In the genomic region with DNA sequence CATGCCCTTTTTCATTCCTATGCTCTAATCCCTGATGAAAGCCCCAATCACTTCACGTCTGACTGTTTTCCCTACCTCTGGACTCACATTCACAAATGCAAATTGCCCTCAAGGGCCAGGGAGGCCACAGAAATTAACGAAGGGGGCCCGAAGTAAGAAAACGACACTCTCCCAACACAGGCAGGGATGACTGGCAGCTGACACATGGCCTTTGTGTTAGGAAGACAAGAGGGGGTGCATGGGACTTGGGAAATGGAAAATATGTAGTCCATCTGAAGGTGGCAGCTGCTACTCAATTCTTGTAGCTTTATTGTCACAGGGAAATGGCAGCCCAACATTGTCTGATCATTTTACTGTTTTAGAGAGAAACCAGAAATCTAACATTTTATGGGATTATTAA, we compare ENCODE assay signal across 36 cellular contexts. TPM values are rescaled to one million over a fixed set of nuclear protein-coding genes. Genes with fewer than 3 reads are reported as not detected.
DNase-seq lines count a peak whose midpoint lies in the region; ATAC-seq, FAIRE-seq and TF ChIP-seq lines count a peak whose summit lies in the region.
"Had no signal": no experiment of that assay in that cellular context is flagged by ENCODE, and none has a peak within 500 bp of the region (broad histone marks: within the 10 kb centered on the region; RNA-seq: fewer than 3 reads in every experiment).

No MANE protein-coding gene starts in this region.

- H3K9ac ChIP-seq in H1 (replicated peaks in 1 of 4; ENCODE audit: extremely low read depth in 1 of 4, low read depth in 3 of 4, low read length in 3 of 4) = no peak overlapping the region

- no peak overlapping the region for H3K18ac ChIP-seq in H1 (ENCODE audit: extremely low read depth, low read length)

- H2AFZ ChIP-seq in H1 (ENCODE audit: low read length) = peak overlapping the region; percentile 84; the same call in 1 of the 2 replicates
- H2AFZ ChIP-seq: hepatocyte had no signal

- no peaks in the 10 kb centered on the region for H3K36me3 ChIP-seq in SJCRH30
- H3K36me3 ChIP-seq in H1 (ENCODE audit: control insufficient read depth in 2 of 4, insufficient read depth in 4 of 4, low read length in 3 of 4) = no peaks in the 10 kb centered on the region
- H3K36me3 ChIP-seq: adrenal gland, BE2C, colonic mucosa, MG63, pancreas, Peyer's patch had no signal

- no peak overlapping the region for H2BK15ac ChIP-seq in H1 (ENCODE audit: low read length)

- peaks cover 24% of the 10 kb centered on the region for H3K4me1 Mint-ChIP-seq in neural crest cell
- H3K4me1 Mint-ChIP-seq in activated CD4-positive, alpha-beta T cell treated with anti-CD3 and anti-CD28 coated beads for 36 hours = no peaks in the 10 kb centered on the region
- H3K4me1 Mint-ChIP-seq: naive thymus-derived CD8-positive, alpha-beta T cell; stimulated activated naive B cell treated with anti-CD40 and anti-IgM and Interleukin-4, amounts not matched to agents 10 μg/mL and 1 μg/mL and 100 μg/mL, for 72 hours had no signal

- TF ChIP-seq RAD21 in H1 (IDR thresholded peaks at IDR 0.05 in 1 of 2, conservative IDR thresholded peaks at IDR 0.05 in 1 of 2; ENCODE audit: low read depth in 2 of 2, low read length in 2 of 2) = no peak

- no peak for TF ChIP-seq POLR2A in H1 (IDR thresholded peaks at IDR 0.05; ENCODE audit: control extremely low read depth in 1 of 2, low read depth in 2 of 2, low read length in 2 of 2)

- H2BK20ac ChIP-seq in H1 (ENCODE audit: low read length) = no peak overlapping the region

- H3K56ac ChIP-seq in H1 (replicated peaks; ENCODE audit: insufficient read length, low read depth, low read length) = no peak overlapping the region

- CTCF ChIA-PET in H1 (lab: Charles Lee; ENCODE audit: partially characterized antibody) = interaction anchor here (0.9 to 2.6 kb wide), 9 partner anchors 10 to 307 kb away, joined by 3 to 29 read pairs (median 4); no protein-coding TSS in a partner anchor
- CTCF ChIA-PET in activated CD4-positive, alpha-beta T cell treated with anti-CD3 and anti-CD28 coated beads for 36 hours (lab: Charles Lee) = interaction anchor here (1.2 to 1.4 kb wide), 2 partner anchors 11 to 53 kb away, joined by 3 to 4 read pairs; no protein-coding TSS in a partner anchor

- H3K4me1 ChIP-seq in SJCRH30 (peaks cover 34% of the 10 kb centered on the region), H1 (replicated peaks in 1 of 4; ENCODE audit: control insufficient read depth in 3 of 4, insufficient read depth in 4 of 4, low read length in 3 of 4) (peaks cover 0 to 2% (median under 1%) of the 10 kb centered on the region in 4 experiments; a peak in 2 of 7 replicates)
- H3K4me1 ChIP-seq: BE2C, colonic mucosa, foreskin keratinocyte, pancreas, Peyer's patch had no signal

- FAIRE-seq in H1 (lab: Jason Lieb, UNC) = no peak
- FAIRE-seq: G401.6, pancreas had no signal

- intact Hi-C loops in activated CD4-positive, alpha-beta T cell treated with anti-CD3 and anti-CD28 coated beads for 36 hours (cut with DNase I, micrococcal nuclease) = no loop called here

- WGBS in H1 (ENCODE audit: extremely low coverage in 1 of 2, insufficient coverage in 1 of 2, insufficient read length in 1 of 2, insufficient replicate concordance in 2 of 2, low coverage in 1 of 2, low lambda C conversion rate in 2 of 2, missing lambda C conversion rate in 1 of 2), 2 experiments = 53% methylated on average over 4 of the region's 4 CpGs; no CpG with 5 or more reads in 1 of the 2 experiments

- no peak overlapping the region for H2AK5ac ChIP-seq in H1 (ENCODE audit: low read depth, low read length)

- no peak overlapping the region for H2BK5ac ChIP-seq in H1 (ENCODE audit: low read depth, low read length)

- no peak for TF ChIP-seq EP300 in H1 (IDR thresholded peaks at IDR 0.05; ENCODE audit: borderline replicate concordance in 1 of 2, low read depth in 2 of 2, low read length in 2 of 2)

- H4K91ac ChIP-seq in H1 (replicated peaks; ENCODE audit: insufficient read length, low read length) = no peak overlapping the region

- H3K23me2 ChIP-seq in H1 (ENCODE audit: low read depth, low read length) = no peaks in the 10 kb centered on the region

- H3K4me3 Mint-ChIP-seq in neural crest cell = no peak overlapping the region
- H3K4me3 Mint-ChIP-seq in activated CD4-positive, alpha-beta T cell treated with anti-CD3 and anti-CD28 coated beads for 36 hours = no peak overlapping the region
- H3K4me3 Mint-ChIP-seq: activated naive CD4-positive, alpha-beta T cell treated with anti-CD3 and anti-CD28 coated beads for 36 hours; activated T-cell treated with anti-CD3 and anti-CD28 coated beads, Interleukin-2, amount 50 U/mL, for 72 hours; effector memory CD8-positive, alpha-beta T cell; naive thymus-derived CD8-positive, alpha-beta T cell; stimulated activated naive B cell treated with anti-CD40 and anti-IgM and Interleukin-4, amounts not matched to agents 10 μg/mL and 1 μg/mL and 100 μg/mL, for 72 hours; type B pancreatic cell had no signal

- TF ChIP-seq CTCF in H1 (IDR thresholded peaks at IDR 0.05; ENCODE audit: control extremely low read depth in 1 of 3, insufficient read depth in 1 of 3, low read depth in 1 of 3, low read length in 3 of 3) (no peak), neural crest cell (conservative IDR thresholded peaks at IDR 0.05) (no peak)

- no peak overlapping the region for H4K8ac ChIP-seq in H1 (ENCODE audit: extremely low read depth, insufficient read depth, low read length)

- H3K27me3 Mint-ChIP-seq in neural crest cell (ENCODE audit: low read depth) = no peaks in the 10 kb centered on the region
- peaks cover 5% of the 10 kb centered on the region for H3K27me3 Mint-ChIP-seq in activated CD4-positive, alpha-beta T cell treated with anti-CD3 and anti-CD28 coated beads for 36 hours
- H3K27me3 Mint-ChIP-seq: type B pancreatic cell had no signal

- no peak overlapping the region for H3K4ac ChIP-seq in H1 (replicated peaks; ENCODE audit: insufficient read length, low read depth, low read length)

- H4K20me1 ChIP-seq in H1 (replicated peaks in 1 of 2; ENCODE audit: control insufficient read depth in 1 of 2, insufficient read depth in 2 of 2, low read length in 2 of 2) = no peaks in the 10 kb centered on the region

- no peak for ATAC-seq in activated CD4-positive, alpha-beta T cell treated with anti-CD3 and anti-CD28 coated beads for 36 hours
- ATAC-seq: activated T-cell treated with anti-CD3 and anti-CD28 coated beads, Interleukin-2, amount 50 U/mL, for 72 hours; effector memory CD8-positive, alpha-beta T cell; foreskin keratinocyte; naive thymus-derived CD8-positive, alpha-beta T cell; pancreas; stimulated activated naive B cell treated with anti-CD40 and anti-IgM and Interleukin-4, amounts not matched to agents 10 μg/mL and 1 μg/mL and 100 μg/mL, for 72 hours had no signal

- no peak overlapping the region for H3K23ac ChIP-seq in H1 (ENCODE audit: insufficient read length)

- POLR2A ChIA-PET in H1 (lab: Charles Lee; ENCODE audit: partially characterized antibody) = no interaction called here
- POLR2A ChIA-PET in activated CD4-positive, alpha-beta T cell treated with anti-CD3 and anti-CD28 coated beads for 36 hours (lab: Charles Lee) = no interaction called here

- peak overlapping the region; percentile 78 for H3K27ac Mint-ChIP-seq in neural crest cell (ENCODE audit: unreplicated experiment)
- no peak overlapping the region for H3K27ac Mint-ChIP-seq in activated CD4-positive, alpha-beta T cell treated with anti-CD3 and anti-CD28 coated beads for 36 hours
- H3K27ac Mint-ChIP-seq: activated naive CD4-positive, alpha-beta T cell treated with anti-CD3 and anti-CD28 coated beads for 36 hours; activated T-cell treated with anti-CD3 and anti-CD28 coated beads, Interleukin-2, amount 50 U/mL, for 72 hours; effector memory CD8-positive, alpha-beta T cell; naive thymus-derived CD8-positive, alpha-beta T cell; stimulated activated naive B cell treated with anti-CD40 and anti-IgM and Interleukin-4, amounts not matched to agents 10 μg/mL and 1 μg/mL and 100 μg/mL, for 72 hours; type B pancreatic cell had no signal

- peaks cover 9% of the 10 kb centered on the region for H3K9me3 Mint-ChIP-seq in neural crest cell
- H3K9me3 Mint-ChIP-seq in activated CD4-positive, alpha-beta T cell treated with anti-CD3 and anti-CD28 coated beads for 36 hours (ENCODE audit: low read depth) = no peaks in the 10 kb centered on the region
- H3K9me3 Mint-ChIP-seq: activated naive CD4-positive, alpha-beta T cell treated with anti-CD3 and anti-CD28 coated beads for 36 hours; activated T-cell treated with anti-CD3 and anti-CD28 coated beads, Interleukin-2, amount 50 U/mL, for 72 hours; effector memory CD8-positive, alpha-beta T cell had no signal

- H3K4me2 ChIP-seq in H1 (ENCODE audit: insufficient read depth in 1 of 2, low read depth in 2 of 2, low read length in 2 of 2) = no peak overlapping the region
- H3K4me2 ChIP-seq: hepatocyte had no signal

- H4K5ac ChIP-seq in H1 (ENCODE audit: insufficient read length, low read depth, low read length) = no peak overlapping the region

- H3K14ac ChIP-seq in H1 (ENCODE audit: insufficient read length) = no peak overlapping the region

- H3K79me1 ChIP-seq in H1 (ENCODE audit: low read depth, low read length) = no peaks in the 10 kb centered on the region

- H3K27ac ChIP-seq in SJCRH30 (peak overlapping the region; percentile 99), H1 (ENCODE audit: low read depth, low read length) (no peak overlapping the region), temporal lobe (ENCODE audit: low read depth, low read length) (peak overlapping the region; percentile 80)
- H3K27ac ChIP-seq: adrenal gland, foreskin keratinocyte, hepatocyte had no signal

- H3K4me3 ChIP-seq in SJCRH30 (peak overlapping the region; percentile 56), H1 (ENCODE audit: extremely low read depth in 1 of 4, insufficient read depth in 2 of 4, low read depth in 3 of 4, low read length in 4 of 4) (no peak overlapping the region)
- H3K4me3 ChIP-seq: adrenal gland, colonic mucosa, hepatocyte, MG63, pancreas, Peyer's patch had no signal

- H3K36me3 Mint-ChIP-seq in neural crest cell (ENCODE audit: low read depth) = peaks cover 6% of the 10 kb centered on the region
- no peaks in the 10 kb centered on the region for H3K36me3 Mint-ChIP-seq in activated CD4-positive, alpha-beta T cell treated with anti-CD3 and anti-CD28 coated beads for 36 hours (ENCODE audit: low read depth)
- H3K36me3 Mint-ChIP-seq: naive thymus-derived CD8-positive, alpha-beta T cell; type B pancreatic cell had no signal

- H2BK12ac ChIP-seq in H1 (ENCODE audit: low read depth, low read length) = no peak overlapping the region

- peaks cover 15% of the 10 kb centered on the region for H3K9me3 ChIP-seq in SJCRH30 (replicated peaks)
- H3K9me3 ChIP-seq in H1 (ENCODE audit: insufficient read depth in 2 of 2, low read depth in 1 of 2, low read length in 1 of 2) = peaks cover 2% of the 10 kb centered on the region in 2 experiments; a peak in 2 of 4 replicates
- H3K9me3 ChIP-seq: adrenal gland, BE2C, colonic mucosa, MG63, pancreas, Peyer's patch had no signal

- H3K79me2 ChIP-seq in H1 (ENCODE audit: control insufficient read depth in 1 of 2, insufficient read depth in 2 of 2, low read length in 2 of 2) = no peaks in the 10 kb centered on the region
- H3K79me2 ChIP-seq: hepatocyte had no signal

- H3K27me3 ChIP-seq in SJCRH30 = no peaks in the 10 kb centered on the region
- no peaks in the 10 kb centered on the region for H3K27me3 ChIP-seq in H1 (replicated peaks in 1 of 4; ENCODE audit: control insufficient read depth in 3 of 4, extremely low read depth in 1 of 4, insufficient read depth in 3 of 4, low read length in 3 of 4)
- H3K27me3 ChIP-seq: adrenal gland, BE2C, colonic mucosa, hepatocyte, MG63, pancreas, Peyer's patch had no signal

- no peak overlapping the region for H2BK120ac ChIP-seq in H1 (replicated peaks; ENCODE audit: low read depth, low read length)

- peak; percentile 89 to 97 for DNase-seq in SJCRH30
- no peak for DNase-seq in H1 (ENCODE audit: low read depth in 1 of 2, low spot score in 2 of 2)
- DNase-seq in neural crest cell (ENCODE audit: low read depth, low spot score) = no peak
- DNase-seq in NCI-H82 treated with DMSO at 0.1 percent for 48 hours (lab: John Stamatoyannopoulos, UW; ENCODE audit: unreplicated experiment) = no peak
- DNase-seq in NCI-H1105 (lab: John Stamatoyannopoulos, UW) = no peak
- no peak for DNase-seq in activated CD4-positive, alpha-beta T cell treated with anti-CD3 and anti-CD28 coated beads for 36 hours
- no peak for DNase-seq in NCI-H2029 (lab: John Stamatoyannopoulos, UW)
- DNase-seq: ACHN; activated CD4-positive, alpha-beta T cell treated with anti-CD3 and anti-CD28 coated beads, Interleukin-2, amount 50 U/mL, for 4 hours; activated CD4-positive, CD25-positive, alpha-beta regulatory T cell; activated naive CD4-positive, alpha-beta T cell treated with anti-CD3 and anti-CD28 coated beads for 36 hours; activated T-cell treated with anti-CD3 and anti-CD28 coated beads, Interleukin-2, amount 50 U/mL, for 72 hours; adrenal gland; BE2C; colonic mucosa; DMS53; effector memory CD8-positive, alpha-beta T cell; erythroblast; foreskin keratinocyte; KG1; mesendoderm; MG63; naive thymus-derived CD8-positive, alpha-beta T cell; NCI-H2029 treated with DMSO at 0.1 percent for 48 hours; NCI-H226; NCI-H69; pancreas; Peyer's patch; stimulated activated CD4-positive, alpha-beta T cell treated with anti-CD3 and anti-CD28 coated beads, Interleukin-15, amount 100 ng/mL, for 24 hours; stimulated activated naive B cell treated with anti-CD40 and anti-IgM and Interleukin-4, amounts not matched to agents 10 μg/mL and 1 μg/mL and 100 μg/mL, for 72 hours; T-helper 1 cell had no signal

RNA-seq across cellular contexts. Expression of a gene that starts 12.3 kb away (rescaled TPM):
- total RNA-seq in SJCRH30 (2014; rRNA removed; shearing (Covaris generic)) = 0.18 TPM in 1 of 2 replicates, not detected in the other
- total RNA-seq in H1 (2021; fragmentation: NEBNext Ultra II Directional; extraction: Animal tissue kit (Norgen Biotek cat#: 25700)) = 0.48 and 0.78 TPM in 2 replicates
- polyA plus RNA-seq in H1 (2011; rRNA removed) = 0.36 and 0.51 TPM in 2 replicates
- polyA plus RNA-seq in H1 (2011; cell fraction: cytosol; rRNA removed) = 0.53 TPM
- 0.33 TPM for polyA plus RNA-seq in H1 (2011; cell fraction: nucleus; rRNA removed)
- 0.42 to 0.70 TPM (median 0.55 TPM) in 4 replicates for polyA plus RNA-seq in H1 (2012, experiment 1 of 2)
- 0.17 TPM for polyA plus RNA-seq in H1 (2012, experiment 2 of 2)
- polyA plus RNA-seq in H1 (2013, experiment 1 of 2) = 0.43 TPM
- 0.31 TPM for polyA plus RNA-seq in H1 (2013, experiment 2 of 2)
- polyA minus RNA-seq in H1 (2011; rRNA and poly(A)+ RNA removed) = 0.38 and 0.41 TPM in 2 replicates
- not detected for polyA minus RNA-seq in H1 (2011; cell fraction: cytosol; rRNA and poly(A)+ RNA removed)
- 0.80 TPM for polyA minus RNA-seq in H1 (2011; cell fraction: nucleus; rRNA and poly(A)+ RNA removed)
- total RNA-seq in neural crest cell (7.8 and 8.6 TPM in 2 replicates), temporal lobe (68.4 TPM)
- not detected for total RNA-seq in activated CD4-positive, alpha-beta T cell treated with anti-CD3 and anti-CD28 coated beads for 36 hours
- total RNA-seq: activated naive CD4-positive, alpha-beta T cell treated with anti-CD3 and anti-CD28 coated beads for 36 hours; activated T-cell treated with anti-CD3 and anti-CD28 coated beads, Interleukin-2, amount 50 U/mL, for 72 hours; foreskin keratinocyte; naive thymus-derived CD8-positive, alpha-beta T cell; SK-MEL-5 had no signal
- polyA plus RNA-seq: foreskin keratinocyte; naive thymus-derived CD8-positive, alpha-beta T cell had no signal

Comparison
In these comparisons a context has a peak if more than half of its experiments do, and no peak if none do; other contexts are left out.
1. DNase-seq: peak in SJCRH30 (2 of 2); none in H1 (0 of 2), neural crest cell (single experiment), NCI-H82 treated with DMSO at 0.1 percent for 48 hours (single experiment), NCI-H1105 (single experiment), activated CD4-positive, alpha-beta T cell treated with anti-CD3 and anti-CD28 coated beads for 36 hours (single experiment) and NCI-H2029 (single experiment).